In genomic region chr2:88808083-88808482, GRCh38 we compare ENCODE assay signal across 13 cellular contexts.
DNase-seq lines count a peak whose midpoint lies in the region; TF ChIP-seq lines count a peak whose summit lies in the region.
"Had no signal": no experiment of that assay in that cellular context is flagged by ENCODE, and none has a peak within 500 bp of the region (broad histone marks: within the 10 kb centered on the region; RNA-seq: fewer than 3 reads in every experiment).

No MANE protein-coding gene starts in this region.

- H3K27me3 ChIP-seq in OCI-LY1 (ENCODE audit: insufficient read depth, low read length) (no peaks in the 10 kb centered on the region), esophagus muscularis mucosa (peaks cover 0 to 19% (median 0%) of the 10 kb centered on the region in 4 donors)
- H3K27me3 ChIP-seq: BLaER1 treated with 17β-estradiol and CSF1 and Interleukin-3, amounts not matched to agents 10 nM and 100 nM had no signal

- H3K4me3 Mint-ChIP-seq in endothelial cell (ENCODE audit: unreplicated experiment) (peak overlapping the region; percentile 6), type B pancreatic cell (no peak overlapping the region)
- H3K4me3 Mint-ChIP-seq: B cell; CD8-positive, alpha-beta T cell; GM23338 had no signal

- H3K4me3 ChIP-seq in OCI-LY1 (ENCODE audit: low read depth, low read length, poor library complexity, severe bottlenecking) (no peak overlapping the region), esophagus muscularis mucosa (no peak overlapping the region)
- H3K4me3 ChIP-seq: BLaER1 treated with 17β-estradiol and CSF1 and Interleukin-3, amounts not matched to agents 10 nM and 100 nM; GM23338 had no signal

- no peaks in the 10 kb centered on the region for H3K79me2 ChIP-seq in OCI-LY1 (ENCODE audit: insufficient read depth, low read length)

- H3K27ac Mint-ChIP-seq in endothelial cell (ENCODE audit: unreplicated experiment): peak overlapping the region; percentile 53
- peak overlapping the region; percentile 24 for H3K27ac Mint-ChIP-seq in type B pancreatic cell
- H3K27ac Mint-ChIP-seq: B cell; CD8-positive, alpha-beta T cell; GM23338 had no signal

- H2AFZ ChIP-seq in OCI-LY1 (ENCODE audit: low read length): no peak overlapping the region
- H2AFZ ChIP-seq: GM23338 had no signal

- no peak overlapping the region for H3K4me2 ChIP-seq in OCI-LY1 (ENCODE audit: low read length)
- H3K4me2 ChIP-seq: BLaER1 treated with 17β-estradiol and CSF1 and Interleukin-3, amounts not matched to agents 10 nM and 100 nM; GM23338 had no signal

- no peak for TF ChIP-seq EP300 in esophagus muscularis mucosa (IDR thresholded peaks at IDR 0.05)

- WGBS in esophagus muscularis mucosa: 64% methylated on average over 3 of the region's 3 CpGs

- no peaks in the 10 kb centered on the region; the same call in 1 of the 2 replicates for H3F3A ChIP-seq in OCI-LY1 (ENCODE audit: insufficient read depth, low read length)

- H3K36me3 Mint-ChIP-seq in endothelial cell (ENCODE audit: low read depth, unreplicated experiment) (peaks cover 6% of the 10 kb centered on the region), type B pancreatic cell (no peaks in the 10 kb centered on the region)
- H3K36me3 Mint-ChIP-seq: CD8-positive, alpha-beta T cell had no signal

- H3K4me1 ChIP-seq in OCI-LY1 (ENCODE audit: insufficient read depth, low read length, severe bottlenecking) (peaks cover 5% of the 10 kb centered on the region), esophagus muscularis mucosa (no peaks in the 10 kb centered on the region)
- H3K4me1 ChIP-seq: BLaER1 treated with 17β-estradiol and CSF1 and Interleukin-3, amounts not matched to agents 10 nM and 100 nM had no signal

- no peak for TF ChIP-seq POLR2A in esophagus muscularis mucosa (IDR thresholded peaks at IDR 0.05; ENCODE audit: low read depth)

- peaks cover 7% of the 10 kb centered on the region for H3K9me3 Mint-ChIP-seq in endothelial cell (ENCODE audit: unreplicated experiment)
- H3K9me3 Mint-ChIP-seq in type B pancreatic cell: no peaks in the 10 kb centered on the region
- H3K9me3 Mint-ChIP-seq: CD8-positive, alpha-beta T cell had no signal

- peaks cover 33% of the 10 kb centered on the region for H3K4me1 Mint-ChIP-seq in endothelial cell (ENCODE audit: unreplicated experiment)
- H3K4me1 Mint-ChIP-seq in type B pancreatic cell (ENCODE audit: unreplicated experiment): peaks cover 4% of the 10 kb centered on the region
- H3K4me1 Mint-ChIP-seq: B cell, GM23338 had no signal

- H3K9me3 ChIP-seq in OCI-LY1 (ENCODE audit: low read length): no peaks in the 10 kb centered on the region
- H3K9me3 ChIP-seq in esophagus muscularis mucosa: no peaks in the 10 kb centered on the region

- intact Hi-C loops in esophagus muscularis mucosa (cut with DNase I) (no loop called here), cardiac septum (cut with DNase I) (no loop called here)

- no peak overlapping the region for H3K9ac ChIP-seq in OCI-LY1 (ENCODE audit: low read length)
- H3K9ac ChIP-seq: BLaER1 treated with 17β-estradiol and CSF1 and Interleukin-3, amounts not matched to agents 10 nM and 100 nM had no signal

- DNase-seq in endothelial cell (ENCODE audit: low spot score) (no peak), esophagus muscularis mucosa (ENCODE audit: extremely low spot score) (peak; percentile 47), type B pancreatic cell (ENCODE audit: extremely low spot score, unreplicated experiment) (no peak), amniotic stem cell (lab: John Stamatoyannopoulos, UW) (no peak), cardiac septum (ENCODE audit: low spot score) (no peak)
- DNase-seq: Calu3; CD8-positive, alpha-beta T cell; HCEC 1CT had no signal

- no peaks in the 10 kb centered on the region for H4K20me1 ChIP-seq in OCI-LY1 (ENCODE audit: insufficient read depth, low read length)
- H4K20me1 ChIP-seq: BLaER1 treated with 17β-estradiol and CSF1 and Interleukin-3, amounts not matched to agents 10 nM and 100 nM had no signal

- H3K27ac ChIP-seq in OCI-LY1 (ENCODE audit: low read depth, low read length, poor library complexity, severe bottlenecking): peak overlapping the region; percentile 16
- H3K27ac ChIP-seq in esophagus muscularis mucosa (replicated peaks in 1 of 4): no peak overlapping the region
- H3K27ac ChIP-seq: BLaER1 treated with 17β-estradiol and CSF1 and Interleukin-3, amounts not matched to agents 10 nM and 100 nM; HL-60 had no signal

- H3K27me3 Mint-ChIP-seq in endothelial cell (ENCODE audit: unreplicated experiment): peaks cover 5% of the 10 kb centered on the region
- H3K27me3 Mint-ChIP-seq in type B pancreatic cell: no peaks in the 10 kb centered on the region
- H3K27me3 Mint-ChIP-seq: B cell had no signal

- H3K36me3 ChIP-seq in OCI-LY1 (ENCODE audit: insufficient read depth, low read length): peaks cover 47% of the 10 kb centered on the region
- H3K36me3 ChIP-seq in esophagus muscularis mucosa: no peaks in the 10 kb centered on the region
- H3K36me3 ChIP-seq: BLaER1 treated with 17β-estradiol and CSF1 and Interleukin-3, amounts not matched to agents 10 nM and 100 nM had no signal

- H3K9me2 ChIP-seq in OCI-LY1 (ENCODE audit: low read depth, low read length): no peaks in the 10 kb centered on the region

- no peak for TF ChIP-seq CTCF in OCI-LY1 (IDR thresholded peaks at IDR 0.05; ENCODE audit: low read length)
- no peak for TF ChIP-seq CTCF in endothelial cell (IDR thresholded peaks at IDR 0.05; ENCODE audit: unreplicated experiment)
- TF ChIP-seq CTCF in esophagus muscularis mucosa (IDR thresholded peaks at IDR 0.05): no peak
- no peak for TF ChIP-seq CTCF in type B pancreatic cell (conservative IDR thresholded peaks at IDR 0.05)
